ENCODE assay signal across 22 cellular contexts in the genomic region with DNA sequence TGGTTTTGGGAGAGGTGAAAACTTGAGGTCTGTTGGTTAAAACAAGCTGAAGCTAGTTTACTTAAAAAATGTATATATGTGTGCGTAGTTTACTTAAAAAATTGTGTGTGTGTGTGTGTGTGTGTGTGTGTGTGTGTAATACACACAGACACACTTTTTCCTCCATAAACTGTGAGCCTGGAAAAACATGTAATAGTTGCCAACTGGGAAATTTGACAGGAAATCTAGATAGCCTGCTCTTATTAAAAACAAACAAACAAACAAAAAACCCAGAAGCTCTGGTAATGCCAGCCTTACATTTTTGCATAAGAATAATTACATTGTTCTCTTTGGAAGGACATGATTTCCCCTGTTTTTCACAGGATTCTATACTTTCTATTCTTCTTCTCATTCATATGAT.
"Had no signal": no experiment of that assay in that cellular context is flagged by ENCODE, and none has a peak within 500 bp of the region (broad histone marks: within the 10 kb centered on the region; RNA-seq: fewer than 3 reads in every experiment).

No MANE protein-coding gene starts in this region.

- H3K4me3 Mint-ChIP-seq: activated naive CD8-positive, alpha-beta T cell; activated T-cell treated with anti-CD3 and anti-CD28 coated beads, Interleukin-2, amount 50 U/mL, for 24 hours; activated T-helper 17 cell treated with anti-CD3 and anti-CD28 coated beads, Interleukin-2, amount 50 U/mL, for 72 hours; immature natural killer cell; natural killer cell treated with Interleukin-12 subunit alpha and Interleukin-12 subunit beta and Interleukin-15 and Interleukin-18, amount 100 ng/mL, for 72 hours; T-cell; T-helper 2 cell treated with Interferon-gamma antibody and Interleukin-4, amounts not matched to agents 5 μg/mL and 100 μg/mL, for 36 hours had no signal

- H3K27me3 Mint-ChIP-seq: activated naive CD8-positive, alpha-beta T cell; activated T-cell treated with anti-CD3 and anti-CD28 coated beads, Interleukin-2, amount 50 U/mL, for 24 hours; activated T-helper 17 cell treated with anti-CD3 and anti-CD28 coated beads, Interleukin-2, amount 50 U/mL, for 72 hours; natural killer cell treated with Interleukin-12 subunit alpha and Interleukin-12 subunit beta and Interleukin-15 and Interleukin-18, amount 100 ng/mL, for 72 hours; T-cell had no signal

- H3K27ac Mint-ChIP-seq: activated naive CD8-positive, alpha-beta T cell; activated T-cell treated with anti-CD3 and anti-CD28 coated beads, Interleukin-2, amount 50 U/mL, for 24 hours; activated T-helper 17 cell treated with anti-CD3 and anti-CD28 coated beads, Interleukin-2, amount 50 U/mL, for 72 hours; natural killer cell treated with Interleukin-12 subunit alpha and Interleukin-12 subunit beta and Interleukin-15 and Interleukin-18, amount 100 ng/mL, for 72 hours; T-cell; T-helper 2 cell treated with Interferon-gamma antibody and Interleukin-4, amounts not matched to agents 5 μg/mL and 100 μg/mL, for 36 hours had no signal

- H3K36me3 ChIP-seq: neutrophil, pancreas, right atrium auricular region, thoracic aorta had no signal

- H3K27me3 ChIP-seq: neutrophil, pancreas, right atrium auricular region had no signal

- H3K4me3 ChIP-seq: lung, pancreas, psoas muscle, right atrium auricular region, thoracic aorta had no signal

- ATAC-seq: activated T-helper 17 cell treated with anti-CD3 and anti-CD28 coated beads, Interleukin-2, amount 50 U/mL, for 72 hours; left lobe of liver; natural killer cell treated with Interleukin-12 subunit alpha and Interleukin-12 subunit beta and Interleukin-15 and Interleukin-18, amount 100 ng/mL, for 72 hours; pancreas; psoas muscle; T-cell had no signal

- H3K27ac ChIP-seq: epithelial cell of prostate, neutrophil, pancreas, psoas muscle, right atrium auricular region, thoracic aorta had no signal

- H3K9me3 ChIP-seq: neutrophil, pancreas, psoas muscle, right atrium auricular region, thoracic aorta had no signal

- H3K4me1 Mint-ChIP-seq: T-cell had no signal

- DNase-seq: activated CD4-positive, alpha-beta T cell treated with anti-CD3 and anti-CD28 coated beads, Interleukin-2, amount 50 U/mL, for 1 hour; activated CD4-positive, CD25-positive, alpha-beta regulatory T cell treated with anti-CD3 and anti-CD28 coated beads, Interleukin-2, amount 50 U/mL, for 72 hours; activated CD8-positive, alpha-beta memory T cell treated with anti-CD3 and anti-CD28 coated beads, Interleukin-2, amount 50 U/mL, for 4 hours; activated naive CD4-positive, alpha-beta T cell; activated T-cell treated with anti-CD3 and anti-CD28 coated beads, Interleukin-2, amount 50 U/mL, for 24 hours; central memory CD4-positive, alpha-beta T cell; immature natural killer cell; pancreas; psoas muscle; stimulated activated CD4-positive, alpha-beta T cell treated with anti-CD3 and anti-CD28 coated beads, Interleukin-4, amount 100 ng/mL, for 24 hours; stimulated activated naive CD4-positive, alpha-beta T cell treated with Interleukin-2 at 50 U/mL for 16 hours; T-cell had no signal
